10 cellular contexts compared by ENCODE assay signal in the genomic region with DNA sequence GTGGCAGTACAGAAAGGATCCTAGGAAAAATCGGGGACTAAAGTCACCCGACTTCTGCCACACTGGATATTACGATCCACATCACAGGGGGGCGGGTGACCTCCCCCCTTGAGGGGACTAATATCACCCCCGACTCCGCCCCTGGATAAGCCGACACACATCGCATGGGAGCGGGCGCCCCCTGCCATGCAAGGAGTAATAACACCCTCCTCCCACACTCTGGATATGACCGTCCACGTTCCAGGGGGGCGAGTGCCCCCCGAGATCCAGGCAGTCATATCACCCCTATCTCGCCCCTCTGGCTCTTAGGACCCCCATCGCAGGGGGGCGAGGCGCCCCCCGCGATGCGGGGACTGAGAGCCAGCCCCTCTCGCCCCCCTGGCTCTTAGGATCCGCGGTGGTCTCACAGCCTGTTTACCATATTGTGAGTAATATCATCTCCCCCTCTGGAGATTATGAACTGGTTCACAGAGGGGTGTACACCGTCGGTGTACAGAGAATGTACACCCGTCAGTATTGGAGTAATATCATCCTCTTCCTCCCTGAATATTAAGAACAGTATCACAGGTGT.
A peak's percentile ranks its signal among the peaks of the same experiment; 100 is the strongest.
DNase-seq lines count a peak whose midpoint lies in the region; ATAC-seq lines count a peak whose summit lies in the region.
"Had no signal": no experiment of that assay in that cellular context is flagged by ENCODE, and none has a peak within 500 bp of the region (broad histone marks: within the 10 kb centered on the region; RNA-seq: fewer than 3 reads in every experiment).

No MANE protein-coding gene starts in this region.

- ATAC-seq in HG02623 (IDR thresholded peaks at IDR 0.05; ENCODE audit: unreplicated experiment) (no peak), HG02678 (IDR thresholded peaks at IDR 0.05; ENCODE audit: unreplicated experiment) (no peak), HG02884 (IDR thresholded peaks at IDR 0.05; ENCODE audit: unreplicated experiment) (no peak)

- H3K9ac ChIP-seq in mesenchymal stem cell (ENCODE audit: low read length), result no peak overlapping the region

- H3K18ac ChIP-seq in mesenchymal stem cell (ENCODE audit: low read depth in 1 of 2, low read length in 2 of 2), result no peak overlapping the region

- no peak overlapping the region for H3K4ac ChIP-seq in mesenchymal stem cell (ENCODE audit: low read depth in 1 of 2, low read length in 2 of 2)

- no peak overlapping the region for H2BK5ac ChIP-seq in mesenchymal stem cell (ENCODE audit: low read depth, low read length, poor library complexity, severe bottlenecking)

- peaks cover 4% of the 10 kb centered on the region for H3K4me1 ChIP-seq in mesenchymal stem cell (ENCODE audit: control insufficient read depth, insufficient read depth, low read depth, low read length)

- no peaks in the 10 kb centered on the region for H3K9me3 ChIP-seq in mesenchymal stem cell (ENCODE audit: control insufficient read depth, low read length)

- no peak overlapping the region for H4K8ac ChIP-seq in mesenchymal stem cell (ENCODE audit: low read length)

- no peaks in the 10 kb centered on the region for H3K79me1 ChIP-seq in mesenchymal stem cell (replicated peaks; ENCODE audit: low read length, poor library complexity, severe bottlenecking)

- no peak overlapping the region for H2BK120ac ChIP-seq in mesenchymal stem cell (ENCODE audit: low read depth, low read length)

- peak; percentile 12 for DNase-seq in Ammon's horn (ENCODE audit: low spot score)
- DNase-seq in HuH-7 (ENCODE audit: low spot score), result peak; percentile 6
- DNase-seq in activated naive CD4-positive, alpha-beta T cell treated with anti-CD3 and anti-CD28 coated beads, Interleukin-2, amount 50 U/mL, for 16 hours, result peak; percentile 22
- peak; percentile 18 for DNase-seq in mesenchymal stem cell
- no peak for DNase-seq in NCI-H1417 (lab: John Stamatoyannopoulos, UW)
- DNase-seq: caudate nucleus, NCI-H2081 treated with DMSO at 0.1 percent for 48 hours had no signal

- no peak overlapping the region for H3K14ac ChIP-seq in mesenchymal stem cell (ENCODE audit: low read length in 2 of 2)

- no peak overlapping the region for H3K23ac ChIP-seq in mesenchymal stem cell (ENCODE audit: low read length in 2 of 2)

- H2AK5ac ChIP-seq in mesenchymal stem cell (ENCODE audit: low read length, severe bottlenecking), result no peak overlapping the region

- H3K4me3 ChIP-seq in mesenchymal stem cell (ENCODE audit: insufficient read depth in 1 of 2, low read depth in 1 of 2, low read length in 2 of 2), result no peak overlapping the region

- no peak overlapping the region for H2AFZ ChIP-seq in mesenchymal stem cell (ENCODE audit: low read depth, low read length)

- H3K27ac ChIP-seq in mesenchymal stem cell (ENCODE audit: low read length, poor library complexity, severe bottlenecking), result no peak overlapping the region

- H2BK12ac ChIP-seq in mesenchymal stem cell (ENCODE audit: low read length in 2 of 2), result no peak overlapping the region

- H3K36me3 ChIP-seq in mesenchymal stem cell (ENCODE audit: control insufficient read depth in 1 of 2, insufficient read depth in 2 of 2, low read depth in 1 of 2, low read length in 2 of 2), result no peaks in the 10 kb centered on the region

- no peaks in the 10 kb centered on the region for H3K27me3 ChIP-seq in mesenchymal stem cell (ENCODE audit: control insufficient read depth in 1 of 2, insufficient read depth in 1 of 2, low read length in 2 of 2)

- H2BK15ac ChIP-seq in mesenchymal stem cell (ENCODE audit: low read depth, poor library complexity, severe bottlenecking), result no peak overlapping the region

- H4K91ac ChIP-seq in mesenchymal stem cell (ENCODE audit: low read length), result no peak overlapping the region

- no peak overlapping the region for H3K4me2 ChIP-seq in mesenchymal stem cell (ENCODE audit: low read length, poor library complexity, severe bottlenecking)

- WGBS in mesenchymal stem cell, result 7% methylated on average over 26 of the region's 27 CpGs

Comparison
In these comparisons a context has a peak if more than half of its experiments do, and no peak if none do; other contexts are left out.
1. DNase-seq: peak in Ammon's horn (single experiment), HuH-7 (single experiment), activated naive CD4-positive, alpha-beta T cell treated with anti-CD3 and anti-CD28 coated beads, Interleukin-2, amount 50 U/mL, for 16 hours (single experiment) and mesenchymal stem cell (single experiment); none in NCI-H1417 (0 of 3).